22 cellular contexts compared by ENCODE assay signal in genomic region chr12:29732211-29732992, GRCh38. TPM values are rescaled to one million over a fixed set of nuclear protein-coding genes. Genes with fewer than 3 reads are reported as not detected.
DNase-seq lines count a peak whose midpoint lies in the region; ATAC-seq, FAIRE-seq and TF ChIP-seq lines count a peak whose summit lies in the region.
"Had no signal": no experiment of that assay in that cellular context is flagged by ENCODE, and none has a peak within 500 bp of the region (broad histone marks: within the 10 kb centered on the region; RNA-seq: fewer than 3 reads in every experiment).

No MANE protein-coding gene starts in this region.

- DNase-seq in SK-N-SH (peak; percentile 34), astrocyte (ENCODE audit: low read depth) (peak; percentile 51), fibroblast of the aortic adventitia (ENCODE audit: low read depth) (peak; percentile 19), SHP77 treated with DMSO at 0.1 percent for 48 hours (lab: John Stamatoyannopoulos, UW) (no peak), NCI-H1048 (lab: John Stamatoyannopoulos, UW) (no peak)
- DNase-seq in stimulated activated effector memory CD8-positive, alpha-beta T cell treated with anti-CD3 and anti-CD28 coated beads, Interleukin-12 subunit alpha, Interleukin-12 subunit beta, amount 100 ng/mL, for 72 hours (ENCODE audit: low spot score in 2 of 2): no peak
- DNase-seq: activated CD8-positive, alpha-beta memory T cell treated with anti-CD3 and anti-CD28 coated beads, Interleukin-2, amount 10 ng/mL, durations not matched to agents 7 days and 5 days; activated naive CD8-positive, alpha-beta T cell treated with anti-CD3 and anti-CD28 coated beads, Interleukin-2, amount 10 ng/mL, durations not matched to agents 7 days and 5 days; GF-D8; NCI-H1930; occipital lobe; stomach; SW 1271 had no signal

- H4K20me1 ChIP-seq in SK-N-SH (ENCODE audit: insufficient read depth) (no peaks in the 10 kb centered on the region), astrocyte (ENCODE audit: insufficient read depth, low read length) (no peaks in the 10 kb centered on the region)

- H3K36me3 ChIP-seq in SK-N-SH (replicated peaks in 1 of 2; ENCODE audit: control insufficient read depth in 1 of 2, insufficient read depth in 2 of 2, low read length in 1 of 2): no peaks in the 10 kb centered on the region
- H3K36me3 ChIP-seq in astrocyte (ENCODE audit: insufficient read depth, low read length): no peaks in the 10 kb centered on the region
- H3K36me3 ChIP-seq: cardiac muscle cell, stomach had no signal

- TF ChIP-seq RAD21 in SK-N-SH (IDR thresholded peaks at IDR 0.05; ENCODE audit: low read length): no peak

- no peak overlapping the region for H3K4me3 ChIP-seq in SK-N-SH (ENCODE audit: low read depth in 2 of 2, low read length in 1 of 2)
- no peak overlapping the region for H3K4me3 ChIP-seq in astrocyte (ENCODE audit: insufficient read depth, low read depth, low read length)
- no peak overlapping the region for H3K4me3 ChIP-seq in fibroblast of the aortic adventitia (ENCODE audit: low read depth, low read length)
- H3K4me3 ChIP-seq: cardiac muscle cell, stomach had no signal

- H2AFZ ChIP-seq in SK-N-SH (ENCODE audit: low read depth): no peak overlapping the region
- no peak overlapping the region for H2AFZ ChIP-seq in astrocyte (ENCODE audit: low read depth, low read length)

- 58% methylated on average over 5 of the region's 5 CpGs for WGBS in SK-N-SH (ENCODE audit: low lambda C conversion rate)

- POLR2A ChIA-PET in SK-N-SH (lab: Yijun Ruan, JAX): no interaction called here

- TF ChIP-seq CTCF in SK-N-SH (IDR thresholded peaks at IDR 0.05): no peak
- no peak for TF ChIP-seq CTCF in astrocyte (IDR thresholded peaks at IDR 0.05; ENCODE audit: insufficient read depth, low read depth, low read length)
- no peak for TF ChIP-seq CTCF in fibroblast of the aortic adventitia (IDR thresholded peaks at IDR 0.05; ENCODE audit: insufficient read depth, low read length)

- H3K9ac ChIP-seq in SK-N-SH: no peak overlapping the region
- no peak overlapping the region for H3K9ac ChIP-seq in astrocyte (ENCODE audit: low read length)

- H3K27me3 ChIP-seq in SK-N-SH (ENCODE audit: insufficient read depth): no peaks in the 10 kb centered on the region
- no peaks in the 10 kb centered on the region for H3K27me3 ChIP-seq in astrocyte (ENCODE audit: insufficient read depth, low read length)
- H3K27me3 ChIP-seq: cardiac muscle cell, stomach had no signal

- peak overlapping the region; percentile 63 for H3K27ac Mint-ChIP-seq in astrocyte (ENCODE audit: unreplicated experiment)
- no peak overlapping the region for H3K27ac Mint-ChIP-seq in stimulated activated effector memory CD8-positive, alpha-beta T cell treated with anti-CD3 and anti-CD28 coated beads, Interleukin-12 subunit alpha, Interleukin-12 subunit beta, amount 100 ng/mL, for 72 hours
- H3K27ac Mint-ChIP-seq: activated CD8-positive, alpha-beta memory T cell treated with anti-CD3 and anti-CD28 coated beads, Interleukin-2, amount 10 ng/mL, durations not matched to agents 7 days and 5 days; activated naive CD8-positive, alpha-beta T cell treated with anti-CD3 and anti-CD28 coated beads, Interleukin-2, amount 10 ng/mL, durations not matched to agents 7 days and 5 days; activated T-helper 2 cell treated with anti-CD3 and anti-CD28 coated beads, Interferon-gamma antibody, Interleukin-2, Interleukin-4, amounts not matched to agents 10 μg/mL and 5 μg/mL and 100 μg/mL, durations not matched to agents 14 hours and 24 hours and 36 hours; IgD-negative memory B cell had no signal

- H3K4me1 ChIP-seq in SK-N-SH (ENCODE audit: control insufficient read depth in 1 of 2, insufficient read depth in 2 of 2, low read depth in 1 of 2, low read length in 1 of 2) (peaks cover 0 to 6% of the 10 kb centered on the region in 2 experiments; a peak in 2 of 4 replicates), astrocyte (ENCODE audit: insufficient read depth, low read length) (peaks cover 6% of the 10 kb centered on the region)

- H3K27me3 Mint-ChIP-seq in astrocyte (ENCODE audit: low read depth, unreplicated experiment): no peaks in the 10 kb centered on the region
- H3K27me3 Mint-ChIP-seq: activated CD8-positive, alpha-beta memory T cell treated with anti-CD3 and anti-CD28 coated beads, Interleukin-2, amount 10 ng/mL, durations not matched to agents 7 days and 5 days; activated naive CD8-positive, alpha-beta T cell treated with anti-CD3 and anti-CD28 coated beads, Interleukin-2, amount 10 ng/mL, durations not matched to agents 7 days and 5 days; IgD-negative memory B cell had no signal

- no peak overlapping the region for H3K4me3 Mint-ChIP-seq in astrocyte (ENCODE audit: unreplicated experiment)
- H3K4me3 Mint-ChIP-seq in stimulated activated effector memory CD8-positive, alpha-beta T cell treated with anti-CD3 and anti-CD28 coated beads, Interleukin-12 subunit alpha, Interleukin-12 subunit beta, amount 100 ng/mL, for 72 hours: no peak overlapping the region
- H3K4me3 Mint-ChIP-seq: activated CD8-positive, alpha-beta memory T cell treated with anti-CD3 and anti-CD28 coated beads, Interleukin-2, amount 10 ng/mL, durations not matched to agents 7 days and 5 days; activated naive CD8-positive, alpha-beta T cell treated with anti-CD3 and anti-CD28 coated beads, Interleukin-2, amount 10 ng/mL, durations not matched to agents 7 days and 5 days; CD14-positive monocyte; IgD-negative memory B cell had no signal

- no peaks in the 10 kb centered on the region for H3F3A ChIP-seq in SK-N-SH (replicated peaks; ENCODE audit: insufficient read depth)

- H3K27ac ChIP-seq in SK-N-SH (ENCODE audit: low read depth in 2 of 2, low read length in 1 of 2) (0 out of 4 replicates have a peak overlapping the region, but pooled peaks of 1 of the 2 experiments have one; percentile 16), astrocyte (ENCODE audit: low read depth, low read length) (no peak overlapping the region)
- H3K27ac ChIP-seq: cardiac muscle cell, HL-60, stomach had no signal

- ATAC-seq in SK-N-SH treated with all-trans-retinoic acid at 6 μM for 48 hours: no peak
- peak; percentile 11 for ATAC-seq in stimulated activated effector memory CD8-positive, alpha-beta T cell treated with anti-CD3 and anti-CD28 coated beads, Interleukin-12 subunit alpha, Interleukin-12 subunit beta, amount 100 ng/mL, for 72 hours
- ATAC-seq in GM19395 (IDR thresholded peaks at IDR 0.05; ENCODE audit: unreplicated experiment): no peak
- ATAC-seq: activated CD8-positive, alpha-beta memory T cell treated with anti-CD3 and anti-CD28 coated beads, Interleukin-2, amount 10 ng/mL, durations not matched to agents 7 days and 5 days; HCT116; left lobe of liver had no signal

- H3K79me2 ChIP-seq in SK-N-SH (ENCODE audit: insufficient read depth) (no peaks in the 10 kb centered on the region), astrocyte (ENCODE audit: insufficient read depth, low read length) (no peaks in the 10 kb centered on the region)

- H3K4me2 ChIP-seq in SK-N-SH (no peak overlapping the region), astrocyte (ENCODE audit: low read length) (peak overlapping the region; percentile 16)

- CTCF ChIA-PET in SK-N-SH (lab: Yijun Ruan, JAX): no interaction called here

- no peaks in the 10 kb centered on the region for H3K9me3 Mint-ChIP-seq in astrocyte (ENCODE audit: unreplicated experiment)
- H3K9me3 Mint-ChIP-seq in stimulated activated effector memory CD8-positive, alpha-beta T cell treated with anti-CD3 and anti-CD28 coated beads, Interleukin-12 subunit alpha, Interleukin-12 subunit beta, amount 100 ng/mL, for 72 hours: peaks cover 3% of the 10 kb centered on the region
- H3K9me3 Mint-ChIP-seq: activated naive CD8-positive, alpha-beta T cell treated with anti-CD3 and anti-CD28 coated beads, Interleukin-2, amount 10 ng/mL, durations not matched to agents 7 days and 5 days; activated T-helper 2 cell treated with anti-CD3 and anti-CD28 coated beads, Interferon-gamma antibody, Interleukin-2, Interleukin-4, amounts not matched to agents 10 μg/mL and 5 μg/mL and 100 μg/mL, durations not matched to agents 14 hours and 24 hours and 36 hours had no signal

- H3K36me3 Mint-ChIP-seq in astrocyte (ENCODE audit: low read depth, unreplicated experiment): no peaks in the 10 kb centered on the region
- H3K36me3 Mint-ChIP-seq in stimulated activated effector memory CD8-positive, alpha-beta T cell treated with anti-CD3 and anti-CD28 coated beads, Interleukin-12 subunit alpha, Interleukin-12 subunit beta, amount 100 ng/mL, for 72 hours: no peaks in the 10 kb centered on the region
- H3K36me3 Mint-ChIP-seq: activated CD8-positive, alpha-beta memory T cell treated with anti-CD3 and anti-CD28 coated beads, Interleukin-2, amount 10 ng/mL, durations not matched to agents 7 days and 5 days; activated naive CD8-positive, alpha-beta T cell treated with anti-CD3 and anti-CD28 coated beads, Interleukin-2, amount 10 ng/mL, durations not matched to agents 7 days and 5 days; IgD-negative memory B cell had no signal

- H3K9me2 ChIP-seq in SK-N-SH: no peaks in the 10 kb centered on the region

- no peaks in the 10 kb centered on the region for H3K9me3 ChIP-seq in SK-N-SH
- no peaks in the 10 kb centered on the region for H3K9me3 ChIP-seq in astrocyte (ENCODE audit: insufficient read depth, low read depth, low read length)
- H3K9me3 ChIP-seq: stomach had no signal

- peaks cover 10% of the 10 kb centered on the region for H3K4me1 Mint-ChIP-seq in astrocyte (ENCODE audit: low read depth, unreplicated experiment)
- H3K4me1 Mint-ChIP-seq in stimulated activated effector memory CD8-positive, alpha-beta T cell treated with anti-CD3 and anti-CD28 coated beads, Interleukin-12 subunit alpha, Interleukin-12 subunit beta, amount 100 ng/mL, for 72 hours: no peaks in the 10 kb centered on the region
- H3K4me1 Mint-ChIP-seq: activated naive CD8-positive, alpha-beta T cell treated with anti-CD3 and anti-CD28 coated beads, Interleukin-2, amount 10 ng/mL, durations not matched to agents 7 days and 5 days; IgD-negative memory B cell had no signal

- no peak for TF ChIP-seq EP300 in SK-N-SH (IDR thresholded peaks at IDR 0.05; ENCODE audit: borderline replicate concordance in 1 of 2, low read depth in 1 of 2, low read length in 1 of 2)

- no peak for FAIRE-seq in astrocyte (lab: Jason Lieb, UNC)

TF ChIP-seq in SK-N-SH, 30 proteins besides CTCF, POLR2A, EP300 and RAD21:
- TF ChIP-seq GATA2 (CRISPR knock-in tag; IDR thresholded peaks at IDR 0.05): peak; percentile 53; the same call in 1 of the 2 replicates
- no peak for TF ChIP-seq TAF1 (IDR thresholded peaks at IDR 0.05; ENCODE audit: borderline replicate concordance, low read depth, low read length)
- TF ChIP-seq ELF1 (IDR thresholded peaks at IDR 0.05): no peak

TF ChIP-seq in SK-N-SH treated with all-trans-retinoic acid at 6 μM for 48 hours, 23 proteins besides CTCF, POLR2A, EP300 and RAD21:
- TF ChIP-seq TOX (CRISPR knock-in tag; IDR thresholded peaks at IDR 0.05; ENCODE audit: borderline replicate concordance): no peak
- no peak for TF ChIP-seq ZNF70 (CRISPR knock-in tag; IDR thresholded peaks at IDR 0.05)

RNA-seq across cellular contexts. Expression of gene TMTC1, which starts 51.3 kb away (rescaled TPM):
- 0.08 and 0.13 TPM in 2 replicates for polyA plus RNA-seq in SK-N-SH (2012; rRNA removed)
- polyA plus RNA-seq in SK-N-SH (2012; cell fraction: cytosol; rRNA removed): 0.06 and 0.08 TPM in 2 replicates
- polyA plus RNA-seq in SK-N-SH (2012; cell fraction: nucleus; rRNA removed): 0.07 and 0.24 TPM in 2 replicates
- total RNA-seq in astrocyte (4.7 and 5.0 TPM in 2 replicates), fibroblast of the aortic adventitia (ENCODE audit: low replicate concordance) (12.8 and 54.9 TPM in 2 replicates)
- total RNA-seq: activated naive CD8-positive, alpha-beta T cell treated with anti-CD3 and anti-CD28 coated beads, Interleukin-2, amount 10 ng/mL, durations not matched to agents 7 days and 5 days had no signal
- polyA plus RNA-seq: IgD-negative memory B cell had no signal

Comparison
In these comparisons a context has a peak if more than half of its experiments do, and no peak if none do; other contexts are left out.
1. DNase-seq: peak in SK-N-SH (single experiment), astrocyte (single experiment) and fibroblast of the aortic adventitia (single experiment); none in stimulated activated effector memory CD8-positive, alpha-beta T cell treated with anti-CD3 and anti-CD28 coated beads, Interleukin-12 subunit alpha, Interleukin-12 subunit beta, amount 100 ng/mL, for 72 hours (0 of 2), SHP77 treated with DMSO at 0.1 percent for 48 hours (single experiment) and NCI-H1048 (single experiment).